9 cellular contexts compared by ENCODE assay signal in genomic region chr12:49043856-49044258, GRCh38. TPM values are rescaled to one million over a fixed set of nuclear protein-coding genes. Genes with fewer than 3 reads are reported as not detected.
DNase-seq lines count a peak whose midpoint lies in the region; ATAC-seq and TF ChIP-seq lines count a peak whose summit lies in the region.
"Had no signal": no experiment of that assay in that cellular context is flagged by ENCODE, and none has a peak within 500 bp of the region (broad histone marks: within the 10 kb centered on the region; RNA-seq: fewer than 3 reads in every experiment).

No MANE protein-coding gene starts in this region.

- H3K4me3 ChIP-seq in CD8-positive, alpha-beta memory T cell (ENCODE audit: low read length), result no peak overlapping the region
- H3K4me3 ChIP-seq in right atrium auricular region, result no peak overlapping the region

- no peaks in the 10 kb centered on the region for H3K9me3 Mint-ChIP-seq in CD8-positive, alpha-beta memory T cell
- H3K9me3 Mint-ChIP-seq in T-cell, result no peaks in the 10 kb centered on the region
- no peaks in the 10 kb centered on the region for H3K9me3 Mint-ChIP-seq in activated naive CD8-positive, alpha-beta T cell treated with anti-CD3 and anti-CD28 coated beads, Interleukin-2, amount 10 ng/mL, durations not matched to agents 7 days and 5 days

- ATAC-seq in T-cell (replicated peaks in 1 of 4) (peak; percentile 77 to 89 (median 84)), HG02623 (IDR thresholded peaks at IDR 0.05; ENCODE audit: unreplicated experiment) (no peak)
- ATAC-seq in activated naive CD8-positive, alpha-beta T cell treated with anti-CD3 and anti-CD28 coated beads, Interleukin-2, amount 10 ng/mL, durations not matched to agents 7 days and 5 days (ENCODE audit: low read depth), result peak; percentile 81

- peaks cover 15 to 96% (median 21%) of the 10 kb centered on the region in 3 donors for H3K36me3 Mint-ChIP-seq in CD8-positive, alpha-beta memory T cell
- peaks cover 60% of the 10 kb centered on the region for H3K36me3 Mint-ChIP-seq in T-cell
- H3K36me3 Mint-ChIP-seq in activated naive CD8-positive, alpha-beta T cell treated with anti-CD3 and anti-CD28 coated beads, Interleukin-2, amount 10 ng/mL, durations not matched to agents 7 days and 5 days, result peaks cover 29% of the 10 kb centered on the region

- H3K36me3 ChIP-seq in CD8-positive, alpha-beta memory T cell (ENCODE audit: insufficient read depth, low read length), result peaks cover 76% of the 10 kb centered on the region
- H3K36me3 ChIP-seq in right atrium auricular region, result peaks cover 100% of the 10 kb centered on the region

- peak overlapping the region in 2 of 7 donors; percentile 18 to 57 for H3K4me3 Mint-ChIP-seq in CD8-positive, alpha-beta memory T cell
- no peak overlapping the region for H3K4me3 Mint-ChIP-seq in T-cell
- H3K4me3 Mint-ChIP-seq in activated naive CD8-positive, alpha-beta T cell treated with anti-CD3 and anti-CD28 coated beads, Interleukin-2, amount 10 ng/mL, durations not matched to agents 7 days and 5 days, result no peak overlapping the region

- POLR2A ChIA-PET in CD8-positive, alpha-beta memory T cell (lab: Charles Lee), result no interaction called here
- POLR2A ChIA-PET in T-cell (lab: Charles Lee), result no interaction called here
- POLR2A ChIA-PET in activated naive CD8-positive, alpha-beta T cell treated with anti-CD3 and anti-CD28 coated beads, Interleukin-2, amount 10 ng/mL, durations not matched to agents 7 days and 5 days (lab: Charles Lee), result interaction anchor here (1.9 kb wide), 1 partner anchor 47 kb away, joined by 6 read pairs; no protein-coding TSS in a partner anchor

- no peaks in the 10 kb centered on the region for H3K27me3 ChIP-seq in CD8-positive, alpha-beta memory T cell (ENCODE audit: insufficient read depth, low read length, poor library complexity, severe bottlenecking)
- H3K27me3 ChIP-seq in right atrium auricular region, result no peaks in the 10 kb centered on the region

- peak overlapping the region; percentile 18 for H3K27ac ChIP-seq in CD8-positive, alpha-beta memory T cell (ENCODE audit: low read depth, low read length)
- no peak overlapping the region for H3K27ac ChIP-seq in right atrium auricular region

- TF ChIP-seq CTCF in right atrium auricular region (IDR thresholded peaks at IDR 0.05), result peak; percentile 52 to 69

- peak; percentile 73 to 91 (median 78) for DNase-seq in CD8-positive, alpha-beta memory T cell
- DNase-seq in HuH-7 (ENCODE audit: low spot score) (peak; percentile 97), T-cell (peak; percentile 58 to 85 (median 76)), right atrium auricular region (ENCODE audit: low spot score) (no peak), NCI-H446 treated with DMSO at 0.1 percent for 48 hours (lab: John Stamatoyannopoulos, UW) (no peak)
- DNase-seq in activated naive CD8-positive, alpha-beta T cell treated with anti-CD3 and anti-CD28 coated beads, Interleukin-2, amount 10 ng/mL, durations not matched to agents 7 days and 5 days, result peak; percentile 86
- DNase-seq in stimulated activated CD4-positive, alpha-beta T cell treated with anti-CD3 and anti-CD28 coated beads, Interleukin-12 subunit alpha, Interleukin-12 subunit beta, amount 100 ng/mL, for 48 hours (ENCODE audit: low read depth in 2 of 3, low spot score in 1 of 3), result peak; percentile 55 to 78 (median 73)

- H3K9me3 ChIP-seq in CD8-positive, alpha-beta memory T cell (ENCODE audit: low read length), result no peaks in the 10 kb centered on the region
- no peaks in the 10 kb centered on the region for H3K9me3 ChIP-seq in right atrium auricular region

- H3K27me3 Mint-ChIP-seq in CD8-positive, alpha-beta memory T cell, result no peaks in the 10 kb centered on the region
- H3K27me3 Mint-ChIP-seq in T-cell, result no peaks in the 10 kb centered on the region
- H3K27me3 Mint-ChIP-seq in activated naive CD8-positive, alpha-beta T cell treated with anti-CD3 and anti-CD28 coated beads, Interleukin-2, amount 10 ng/mL, durations not matched to agents 7 days and 5 days, result no peaks in the 10 kb centered on the region

- peak overlapping the region; percentile 62 to 97 (median 94) for H3K27ac Mint-ChIP-seq in CD8-positive, alpha-beta memory T cell
- H3K27ac Mint-ChIP-seq in T-cell, result peak overlapping the region; percentile 36 to 45
- peak overlapping the region; percentile 44 for H3K27ac Mint-ChIP-seq in activated naive CD8-positive, alpha-beta T cell treated with anti-CD3 and anti-CD28 coated beads, Interleukin-2, amount 10 ng/mL, durations not matched to agents 7 days and 5 days

- H3K4me1 Mint-ChIP-seq in CD8-positive, alpha-beta memory T cell, result peaks cover 8 to 16% (median 12%) of the 10 kb centered on the region in 3 donors
- peaks cover 4 to 13% (median 8%) of the 10 kb centered on the region in 3 donors for H3K4me1 Mint-ChIP-seq in T-cell
- H3K4me1 Mint-ChIP-seq in activated naive CD8-positive, alpha-beta T cell treated with anti-CD3 and anti-CD28 coated beads, Interleukin-2, amount 10 ng/mL, durations not matched to agents 7 days and 5 days, result peaks cover 4% of the 10 kb centered on the region

- CTCF ChIA-PET in CD8-positive, alpha-beta memory T cell (lab: Charles Lee), result interaction anchor here (0.7 to 3.0 kb wide), 22 partner anchors 11 to 191 kb away, joined by 3 to 18 read pairs (median 3); partner anchors contain the start of genes ARF3, DDN, FKBP11 and RHEBL1
- CTCF ChIA-PET in T-cell (lab: Charles Lee), result interaction anchor here (0.6 to 2.9 kb wide), 12 partner anchors 8 to 836 kb away, joined by 3 to 16 read pairs (median 4); a partner anchor contains a TSS

- H3K4me1 ChIP-seq in CD8-positive, alpha-beta memory T cell (ENCODE audit: insufficient read depth, low read length), result no peaks in the 10 kb centered on the region
- H3K4me1 ChIP-seq in right atrium auricular region, result no peaks in the 10 kb centered on the region

RNA-seq across cellular contexts. Expression of gene KMT2D, which starts 16.7 kb away (rescaled TPM):
- 10 to 100 TPM; 79.4 to 79.7 TPM for total RNA-seq in CD8-positive, alpha-beta memory T cell
- 22.8 TPM for polyA plus RNA-seq in CD8-positive, alpha-beta memory T cell
- total RNA-seq in T-cell (100 to 1,000 TPM; 135 to 161 (median 152) TPM), right atrium auricular region (10 to 100 TPM; 39.9 to 49.1 TPM)
- total RNA-seq in activated naive CD8-positive, alpha-beta T cell treated with anti-CD3 and anti-CD28 coated beads, Interleukin-2, amount 10 ng/mL, durations not matched to agents 7 days and 5 days, result 100 to 1,000 TPM; 123 to 129 TPM

RNA-seq across cellular contexts. Expression of gene PRKAG1, which starts 25.3 kb away (rescaled TPM):
- 10 to 100 TPM; 73.3 to 78.3 TPM for total RNA-seq in CD8-positive, alpha-beta memory T cell
- 45.9 TPM for polyA plus RNA-seq in CD8-positive, alpha-beta memory T cell
- total RNA-seq in T-cell (10 to 100 TPM; 42.5 to 54.6 (median 48.3) TPM), right atrium auricular region (10 to 100 TPM; 68.5 to 74.8 TPM)
- 10 to 100 TPM; 50.0 to 56.6 TPM for total RNA-seq in activated naive CD8-positive, alpha-beta T cell treated with anti-CD3 and anti-CD28 coated beads, Interleukin-2, amount 10 ng/mL, durations not matched to agents 7 days and 5 days

RNA-seq across cellular contexts. Expression of gene RHEBL1, which starts 25.9 kb away (rescaled TPM):
- total RNA-seq in CD8-positive, alpha-beta memory T cell, result 10 to 100 TPM; 10.1 to 10.2 TPM
- 8.0 TPM for polyA plus RNA-seq in CD8-positive, alpha-beta memory T cell
- total RNA-seq in T-cell (1 to 10 TPM; 2.3 to 5.3 (median 2.5) TPM), right atrium auricular region (under 1 TPM in 1 of 2 donors, not detected in 1; 0.35 TPM)
- 1 to 10 TPM; 8.0 to 9.7 TPM for total RNA-seq in activated naive CD8-positive, alpha-beta T cell treated with anti-CD3 and anti-CD28 coated beads, Interleukin-2, amount 10 ng/mL, durations not matched to agents 7 days and 5 days
- total RNA-seq: urinary bladder had no signal

RNA-seq across cellular contexts. Expression of gene DDN, which starts 44.7 kb away (rescaled TPM):
- total RNA-seq in CD8-positive, alpha-beta memory T cell, result under 1 TPM; 0.33 to 0.39 TPM
- not detected for polyA plus RNA-seq in CD8-positive, alpha-beta memory T cell
- total RNA-seq in T-cell (1 to 10 TPM in 1 of 5 donors, under 1 TPM in 4; 0.09 to 1.3 (median 0.15) TPM), right atrium auricular region (under 1 TPM; 0.44 to 0.67 TPM)
- under 1 TPM; 0.20 to 0.30 TPM for total RNA-seq in activated naive CD8-positive, alpha-beta T cell treated with anti-CD3 and anti-CD28 coated beads, Interleukin-2, amount 10 ng/mL, durations not matched to agents 7 days and 5 days
- polyA plus RNA-seq: urinary bladder had no signal

RNA-seq across cellular contexts. Expression of gene DHH, which starts 50.7 kb away (rescaled TPM):
- total RNA-seq in CD8-positive, alpha-beta memory T cell, result under 1 TPM in 1 of 2 experiments, not detected in 1; 0.04 TPM
- polyA plus RNA-seq in CD8-positive, alpha-beta memory T cell, result not detected
- total RNA-seq in T-cell (under 1 TPM; 0.12 to 0.45 (median 0.38) TPM), right atrium auricular region (under 1 TPM; 0.35 to 0.56 TPM)
- under 1 TPM; 0.11 to 0.25 TPM for total RNA-seq in activated naive CD8-positive, alpha-beta T cell treated with anti-CD3 and anti-CD28 coated beads, Interleukin-2, amount 10 ng/mL, durations not matched to agents 7 days and 5 days

Comparison
In these comparisons a context has a peak if more than half of its experiments do, and no peak if none do; other contexts are left out.
1. DNase-seq: peak in CD8-positive, alpha-beta memory T cell (5 of 5), HuH-7 (single experiment), T-cell (34 of 34), activated naive CD8-positive, alpha-beta T cell treated with anti-CD3 and anti-CD28 coated beads, Interleukin-2, amount 10 ng/mL, durations not matched to agents 7 days and 5 days (single experiment) and stimulated activated CD4-positive, alpha-beta T cell treated with anti-CD3 and anti-CD28 coated beads, Interleukin-12 subunit alpha, Interleukin-12 subunit beta, amount 100 ng/mL, for 48 hours (3 of 3); none in right atrium auricular region (single experiment) and NCI-H446 treated with DMSO at 0.1 percent for 48 hours (single experiment).
2. H3K27ac Mint-ChIP-seq: peak in every context shown above with its lines; median percentile 94 in CD8-positive, alpha-beta memory T cell; 44 in activated naive CD8-positive, alpha-beta T cell treated with anti-CD3 and anti-CD28 coated beads, Interleukin-2, amount 10 ng/mL, durations not matched to agents 7 days and 5 days; 40 in T-cell.